ENCODE assay signal across 1 cellular context in the genomic region with DNA sequence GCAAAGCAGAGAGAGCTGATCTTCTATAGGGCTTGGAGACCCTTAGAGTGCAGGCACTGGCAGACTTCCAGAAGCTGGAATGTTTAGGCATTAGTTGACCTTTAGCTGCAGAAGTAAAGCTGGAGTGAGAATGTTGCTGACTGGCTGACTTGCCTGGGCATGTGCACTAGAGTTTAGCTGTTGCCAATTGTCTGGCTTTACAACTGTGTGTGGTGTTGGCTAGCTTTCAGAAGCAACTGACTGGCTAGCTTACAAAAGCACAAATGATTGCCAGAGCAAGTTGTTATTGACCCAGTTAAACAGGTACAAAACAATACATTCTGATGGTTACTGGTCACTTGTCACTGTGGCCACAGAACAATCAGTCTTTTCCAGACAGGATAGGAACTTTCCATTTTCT.
TF ChIP-seq lines count a peak whose summit lies in the region.

No MANE protein-coding gene starts in this region.

TF ChIP-seq in HepG2, 621 proteins besides CTCF, POLR2A, EP300 and RAD21 (continued from another document):
- TF ChIP-seq, protein P1, sequence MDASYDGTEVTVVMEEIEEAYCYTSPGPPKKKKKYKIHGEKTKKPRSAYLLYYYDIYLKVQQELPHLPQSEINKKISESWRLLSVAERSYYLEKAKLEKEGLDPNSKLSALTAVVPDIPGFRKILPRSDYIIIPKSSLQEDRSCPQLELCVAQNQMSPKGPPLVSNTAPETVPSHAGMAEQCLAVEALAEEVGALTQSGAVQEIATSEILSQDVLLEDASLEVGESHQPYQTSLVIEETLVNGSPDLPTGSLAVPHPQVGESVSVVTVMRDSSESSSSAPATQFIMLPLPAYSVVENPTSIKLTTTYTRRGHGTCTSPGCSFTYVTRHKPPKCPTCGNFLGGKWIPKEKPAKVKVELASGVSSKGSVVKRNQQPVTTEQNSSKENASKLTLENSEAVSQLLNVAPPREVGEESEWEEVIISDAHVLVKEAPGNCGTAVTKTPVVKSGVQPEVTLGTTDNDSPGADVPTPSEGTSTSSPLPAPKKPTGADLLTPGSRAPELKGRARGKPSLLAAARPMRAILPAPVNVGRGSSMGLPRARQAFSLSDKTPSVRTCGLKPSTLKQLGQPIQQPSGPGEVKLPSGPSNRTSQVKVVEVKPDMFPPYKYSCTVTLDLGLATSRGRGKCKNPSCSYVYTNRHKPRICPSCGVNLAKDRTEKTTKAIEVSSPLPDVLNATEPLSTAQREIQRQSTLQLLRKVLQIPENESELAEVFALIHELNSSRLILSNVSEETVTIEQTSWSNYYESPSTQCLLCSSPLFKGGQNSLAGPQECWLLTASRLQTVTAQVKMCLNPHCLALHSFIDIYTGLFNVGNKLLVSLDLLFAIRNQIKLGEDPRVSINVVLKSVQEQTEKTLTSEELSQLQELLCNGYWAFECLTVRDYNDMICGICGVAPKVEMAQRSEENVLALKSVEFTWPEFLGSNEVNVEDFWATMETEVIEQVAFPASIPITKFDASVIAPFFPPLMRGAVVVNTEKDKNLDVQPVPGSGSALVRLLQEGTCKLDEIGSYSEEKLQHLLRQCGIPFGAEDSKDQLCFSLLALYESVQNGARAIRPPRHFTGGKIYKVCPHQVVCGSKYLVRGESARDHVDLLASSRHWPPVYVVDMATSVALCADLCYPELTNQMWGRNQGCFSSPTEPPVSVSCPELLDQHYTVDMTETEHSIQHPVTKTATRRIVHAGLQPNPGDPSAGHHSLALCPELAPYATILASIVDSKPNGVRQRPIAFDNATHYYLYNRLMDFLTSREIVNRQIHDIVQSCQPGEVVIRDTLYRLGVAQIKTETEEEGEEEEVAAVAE (CRISPR knock-in tag; IDR thresholded peaks at IDR 0.05; ENCODE audit: borderline replicate concordance) = 0 out of 2 replicates have a peak, but pooled peaks have one; percentile 37
- TF ChIP-seq, protein P2, sequence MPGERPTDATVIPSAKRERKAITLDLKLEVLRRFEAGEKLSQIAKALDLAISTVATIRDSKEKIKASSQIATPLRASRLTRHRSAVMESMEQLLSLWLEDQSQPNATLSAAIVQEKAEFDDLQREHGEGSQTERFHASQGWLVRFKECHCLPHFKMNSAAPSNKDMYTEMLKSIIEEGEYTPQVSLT (CRISPR knock-in tag; IDR thresholded peaks at IDR 0.05; ENCODE audit: borderline replicate concordance, low read depth) = no peak
- TF ChIP-seq ZNF7 (CRISPR knock-in tag; IDR thresholded peaks at IDR 0.05) = peak; percentile 61; the same call in 1 of the 2 replicates
- TF ChIP-seq ZMYM4 (CRISPR knock-in tag; IDR thresholded peaks at IDR 0.05) = 0 out of 2 replicates have a peak, but pooled peaks have one; percentile 49
- TF ChIP-seq TEAD3 (CRISPR knock-in tag; optimal IDR thresholded peaks at IDR 0.05; ENCODE audit: borderline replicate concordance) = peak; percentile 23
